Comparison of ENCODE assay signal across 14 cellular contexts in genomic region chr18:629303-630150, GRCh38. TPM values are rescaled to one million over a fixed set of nuclear protein-coding genes. Genes with fewer than 3 reads are reported as not detected.
DNase-seq lines count a peak whose midpoint lies in the region; ATAC-seq, FAIRE-seq and TF ChIP-seq lines count a peak whose summit lies in the region.
"Had no signal": no experiment of that assay in that cellular context is flagged by ENCODE, and none has a peak within 500 bp of the region (broad histone marks: within the 10 kb centered on the region; RNA-seq: fewer than 3 reads in every experiment).

No MANE protein-coding gene starts in this region.

- no peak for TF ChIP-seq RAD21 in HepG2 (CRISPR knock-in tag; IDR thresholded peaks at IDR 0.05)

- no peaks in the 10 kb centered on the region for H3K9me3 ChIP-seq in HepG2 (ENCODE audit: low read length)
- H3K9me3 ChIP-seq in right lobe of liver: no peaks in the 10 kb centered on the region
- H3K9me3 ChIP-seq: psoas muscle had no signal

- TF ChIP-seq CTCF in HepG2 (CRISPR knock-in tag; IDR thresholded peaks at IDR 0.05) (no peak), right lobe of liver (IDR thresholded peaks at IDR 0.05) (no peak), NB4 (IDR thresholded peaks at IDR 0.05; ENCODE audit: low read depth, low read length) (peak; percentile 9), fibroblast of mammary gland (conservative IDR thresholded peaks at IDR 0.05; ENCODE audit: control insufficient read depth, insufficient read depth, low read depth, low read length) (peak; percentile 26)

- no peak overlapping the region for H3K9ac ChIP-seq in HepG2 (ENCODE audit: insufficient read depth, low read depth, low read length)

- 61% methylated on average over 5 of the region's 5 CpGs for WGBS in HepG2 (ENCODE audit: low lambda C conversion rate)
- WGBS in right lobe of liver (ENCODE audit: insufficient coverage, low coverage, low lambda C conversion rate, missing lambda C conversion rate): 72% methylated on average over 4 of the region's 5 CpGs

- H4K20me1 ChIP-seq in HepG2 (ENCODE audit: insufficient read depth, low read length): no peaks in the 10 kb centered on the region

- H3K27ac ChIP-seq in HepG2 (ENCODE audit: extremely low read length, insufficient read depth, low read length) (no peak overlapping the region), right lobe of liver (no peak overlapping the region)
- H3K27ac ChIP-seq: psoas muscle had no signal

- DNase-seq in HepG2 (ENCODE audit: low spot score) (no peak), right lobe of liver (no peak), NB4 (ENCODE audit: low read depth) (peak; percentile 39), fibroblast of mammary gland (ENCODE audit: low read depth) (no peak), SK-N-DZ (ENCODE audit: low spot score) (no peak), KG1 (lab: John Stamatoyannopoulos, UW) (no peak)
- no peak for DNase-seq in stimulated activated naive CD8-positive, alpha-beta T cell treated with anti-CD3 and anti-CD28 coated beads, Interleukin-15, amount 100 ng/mL, for 72 hours
- DNase-seq: activated naive CD4-positive, alpha-beta T cell treated with anti-CD3 and anti-CD28 coated beads, Interleukin-2, amount 10 ng/mL, durations not matched to agents 7 days and 5 days; cerebellar nuclear complex; GF-D8; NCI-H1930; psoas muscle had no signal

- no peaks in the 10 kb centered on the region for H3K79me2 ChIP-seq in HepG2 (ENCODE audit: insufficient read depth, low read length)

- CTCF ChIA-PET in HepG2 (lab: Yijun Ruan, JAX; ENCODE audit: low intra/inter-chr PET ratio, low total read pairs): no interaction called here

- H3K27ac Mint-ChIP-seq in stimulated activated naive CD8-positive, alpha-beta T cell treated with anti-CD3 and anti-CD28 coated beads, Interleukin-15, amount 100 ng/mL, for 72 hours: peak overlapping the region in 1 of 2 donors; percentile 38
- H3K27ac Mint-ChIP-seq: activated naive CD4-positive, alpha-beta T cell treated with anti-CD3 and anti-CD28 coated beads, Interleukin-2, amount 10 ng/mL, durations not matched to agents 7 days and 5 days had no signal

- H3K4me3 Mint-ChIP-seq in stimulated activated naive CD8-positive, alpha-beta T cell treated with anti-CD3 and anti-CD28 coated beads, Interleukin-15, amount 100 ng/mL, for 72 hours: no peak overlapping the region
- H3K4me3 Mint-ChIP-seq: activated naive CD4-positive, alpha-beta T cell treated with anti-CD3 and anti-CD28 coated beads, Interleukin-2, amount 10 ng/mL, durations not matched to agents 7 days and 5 days had no signal

- H3K4me1 ChIP-seq in HepG2 (ENCODE audit: insufficient read depth, low read length) (peaks cover 3% of the 10 kb centered on the region; the same call in 1 of the 2 replicates), right lobe of liver (no peaks in the 10 kb centered on the region)
- H3K4me1 ChIP-seq: psoas muscle had no signal

- H2AFZ ChIP-seq in HepG2 (ENCODE audit: low read length): no peak overlapping the region

- peaks cover 0 to 5% of the 10 kb centered on the region in 2 donors for H3K9me3 Mint-ChIP-seq in stimulated activated naive CD8-positive, alpha-beta T cell treated with anti-CD3 and anti-CD28 coated beads, Interleukin-15, amount 100 ng/mL, for 72 hours
- H3K9me3 Mint-ChIP-seq: activated naive CD4-positive, alpha-beta T cell treated with anti-CD3 and anti-CD28 coated beads, Interleukin-2, amount 10 ng/mL, durations not matched to agents 7 days and 5 days had no signal

- H3K4me2 ChIP-seq in HepG2 (ENCODE audit: low read depth, low read length): no peak overlapping the region

- FAIRE-seq in HepG2 (lab: Jason Lieb, UNC): no peak

- no peaks in the 10 kb centered on the region for H3K27me3 ChIP-seq in HepG2 (ENCODE audit: control insufficient read depth in 1 of 2, insufficient read depth in 2 of 2, low read length in 2 of 2)
- no peaks in the 10 kb centered on the region for H3K27me3 ChIP-seq in right lobe of liver

- no peak for TF ChIP-seq POLR2A in HepG2 (IDR thresholded peaks at IDR 0.05; ENCODE audit: insufficient read depth in 1 of 2, low read depth in 2 of 2, low read length in 2 of 2)
- TF ChIP-seq POLR2A in right lobe of liver (IDR thresholded peaks at IDR 0.05): no peak
- TF ChIP-seq POLR2A in NB4 (IDR thresholded peaks at IDR 0.05; ENCODE audit: extremely low read depth, insufficient read length): no peak

- H3K36me3 ChIP-seq in HepG2 (replicated peaks in 1 of 2; ENCODE audit: control insufficient read depth in 1 of 2, insufficient read depth in 2 of 2, low read length in 2 of 2) (no peaks in the 10 kb centered on the region), right lobe of liver (no peaks in the 10 kb centered on the region)

- ATAC-seq in HepG2: peak; percentile 59; the same call in 2 of the 3 replicates
- ATAC-seq in right lobe of liver: no peak
- ATAC-seq in stimulated activated naive CD8-positive, alpha-beta T cell treated with anti-CD3 and anti-CD28 coated beads, Interleukin-15, amount 100 ng/mL, for 72 hours: peak; percentile 35
- ATAC-seq in HG03039 (IDR thresholded peaks at IDR 0.05; ENCODE audit: unreplicated experiment): no peak
- ATAC-seq: psoas muscle had no signal

- POLR2A ChIA-PET in HepG2 (lab: Yijun Ruan, JAX): no interaction called here

- H3K4me1 Mint-ChIP-seq in stimulated activated naive CD8-positive, alpha-beta T cell treated with anti-CD3 and anti-CD28 coated beads, Interleukin-15, amount 100 ng/mL, for 72 hours: peaks cover 6% of the 10 kb centered on the region
- H3K4me1 Mint-ChIP-seq: activated naive CD4-positive, alpha-beta T cell treated with anti-CD3 and anti-CD28 coated beads, Interleukin-2, amount 10 ng/mL, durations not matched to agents 7 days and 5 days had no signal

- intact Hi-C loops in HepG2 (cut with micrococcal nuclease; ENCODE audit: unreplicated experiment) (loop anchor here (10.0 kb wide), 1 partner anchor 75 kb away; no protein-coding TSS in a partner anchor), right lobe of liver (cut with DNase I) (loop anchor here in 1 of 2 donors (5.0 kb wide), 1 partner anchor 203 kb away; no protein-coding TSS in a partner anchor)

- in situ Hi-C loops in HepG2 (cut with HindIII; ENCODE audit: extremely low pct_ligation_motif_present, low pct_unique_long_range_greater_than_20kb): no loop called here

- H3K4me3 ChIP-seq in HepG2 (replicated peaks in 1 of 3; ENCODE audit: insufficient read depth in 1 of 3, low read depth in 2 of 3, low read length in 3 of 3) (no peak overlapping the region), right lobe of liver (no peak overlapping the region), NB4 (ENCODE audit: low read depth, low read length) (no peak overlapping the region), fibroblast of mammary gland (ENCODE audit: control insufficient read depth, low read depth, low read length) (no peak overlapping the region)
- H3K4me3 ChIP-seq: psoas muscle had no signal

- BruUV-seq in HepG2 (replicated peaks; lab: Mats Ljungman, UMichigan): no TSS peak

- no peaks in the 10 kb centered on the region for H3K27me3 Mint-ChIP-seq in stimulated activated naive CD8-positive, alpha-beta T cell treated with anti-CD3 and anti-CD28 coated beads, Interleukin-15, amount 100 ng/mL, for 72 hours

- TF ChIP-seq EP300 in HepG2 (IDR thresholded peaks at IDR 0.05; ENCODE audit: low read depth in 2 of 2, low read length in 2 of 2) (no peak), HepG2 (CRISPR knock-in tag; IDR thresholded peaks at IDR 0.05; ENCODE audit: borderline replicate concordance) (no peak)

RNA-seq across cellular contexts. Expression of gene TYMS, which starts 27.9 kb away (rescaled TPM):
- total RNA-seq in HepG2 (2016; rRNA removed; fragmentation: Illumina TruSeq; extraction: Trizol): 80.1 and 186 TPM in 2 replicates
- total RNA-seq in HepG2 (2016; cell fraction: cytosol; rRNA removed; fragmentation: Illumina TruSeq; extraction: Trizol; ENCODE audit: low read depth): 27.2 and 31.4 TPM in 2 replicates
- 77.9 and 183 TPM in 2 replicates for total RNA-seq in HepG2 (2016; cell fraction: insoluble cytoplasmic fraction; rRNA removed; fragmentation: Illumina TruSeq; extraction: Trizol)
- total RNA-seq in HepG2 (2016; cell fraction: membrane; rRNA removed; fragmentation: Illumina TruSeq; extraction: Trizol): 91.3 and 92.9 TPM in 2 replicates
- 89.4 and 101 TPM in 2 replicates for total RNA-seq in HepG2 (2016; cell fraction: nucleus; rRNA removed; fragmentation: Illumina TruSeq; extraction: Trizol)
- polyA plus RNA-seq in HepG2 (2011; rRNA removed): 84.9 and 106 TPM in 2 replicates
- polyA plus RNA-seq in HepG2 (2011; cell fraction: cytosol; rRNA removed): 66.6 and 93.1 TPM in 2 replicates
- 30.9 and 37.2 TPM in 2 replicates for polyA plus RNA-seq in HepG2 (2011; cell fraction: nucleus; rRNA removed)
- 69.5 and 111 TPM in 2 replicates for polyA plus RNA-seq in HepG2 (2012)
- polyA plus RNA-seq in HepG2 (2016; cell fraction: cytosol; fragmentation: Illumina TruSeq; extraction: Trizol; ENCODE audit: low read depth): 61.0 and 61.1 TPM in 2 replicates
- polyA plus RNA-seq in HepG2 (2016; cell fraction: insoluble cytoplasmic fraction; fragmentation: Illumina TruSeq; extraction: Trizol; ENCODE audit: low read depth): 396 and 406 TPM in 2 replicates
- 107 and 113 TPM in 2 replicates for polyA plus RNA-seq in HepG2 (2016; cell fraction: membrane; fragmentation: Illumina TruSeq; extraction: Trizol; ENCODE audit: low read depth)
- polyA plus RNA-seq in HepG2 (2016; cell fraction: nucleus; fragmentation: Illumina TruSeq; extraction: Trizol; ENCODE audit: insufficient read depth, low read depth): 245 and 246 TPM in 2 replicates
- polyA minus RNA-seq in HepG2 (2011; rRNA and poly(A)+ RNA removed; ENCODE audit: low replicate concordance): 242 and 518 TPM in 2 replicates
- polyA minus RNA-seq in HepG2 (2011; cell fraction: cytosol; rRNA and poly(A)+ RNA removed): 59.7 and 82.7 TPM in 2 replicates
- polyA minus RNA-seq in HepG2 (2011; cell fraction: nucleus; rRNA and poly(A)+ RNA removed): 20.8 and 28.3 TPM in 2 replicates
- 10 to 100 TPM in 1 of 6 experiments, 1 to 10 TPM in 5; 1.1 to 14.9 (median 4.2) TPM for total RNA-seq in right lobe of liver
- polyA plus RNA-seq in SK-N-DZ (2014; cell fraction: cytosol; rRNA removed): 102 and 120 TPM in 2 replicates
- polyA plus RNA-seq in SK-N-DZ (2014; cell fraction: nucleus; rRNA removed): 79.7 and 194 TPM in 2 replicates

RNA-seq across cellular contexts. Expression of gene CLUL1, which starts 32.7 kb away (rescaled TPM):
- total RNA-seq in HepG2 (2016; rRNA removed; fragmentation: Illumina TruSeq; extraction: Trizol) (not detected in 2 replicates), right lobe of liver (not detected)
- not detected in 2 replicates for total RNA-seq in HepG2 (2016; cell fraction: cytosol; rRNA removed; fragmentation: Illumina TruSeq; extraction: Trizol; ENCODE audit: low read depth)
- total RNA-seq in HepG2 (2016; cell fraction: insoluble cytoplasmic fraction; rRNA removed; fragmentation: Illumina TruSeq; extraction: Trizol): 0.06 TPM in 1 of 2 replicates, not detected in the other
- 0.46 TPM in 1 of 2 replicates, not detected in the other for total RNA-seq in HepG2 (2016; cell fraction: membrane; rRNA removed; fragmentation: Illumina TruSeq; extraction: Trizol)
- not detected in 2 replicates for total RNA-seq in HepG2 (2016; cell fraction: nucleus; rRNA removed; fragmentation: Illumina TruSeq; extraction: Trizol)
- 0.04 and 0.05 TPM in 2 replicates for polyA plus RNA-seq in HepG2 (2011; rRNA removed)
- 0.09 and 0.13 TPM in 2 replicates for polyA plus RNA-seq in HepG2 (2011; cell fraction: cytosol; rRNA removed)
- not detected in 2 replicates for polyA plus RNA-seq in HepG2 (2011; cell fraction: nucleus; rRNA removed)
- 0.13 and 0.16 TPM in 2 replicates for polyA plus RNA-seq in HepG2 (2012)
- polyA plus RNA-seq in HepG2 (2016; cell fraction: cytosol; fragmentation: Illumina TruSeq; extraction: Trizol; ENCODE audit: low read depth): 0.08 and 0.17 TPM in 2 replicates
- polyA plus RNA-seq in HepG2 (2016; cell fraction: insoluble cytoplasmic fraction; fragmentation: Illumina TruSeq; extraction: Trizol; ENCODE audit: low read depth): not detected in 2 replicates
- polyA plus RNA-seq in HepG2 (2016; cell fraction: membrane; fragmentation: Illumina TruSeq; extraction: Trizol; ENCODE audit: low read depth): not detected in 2 replicates
- polyA plus RNA-seq in HepG2 (2016; cell fraction: nucleus; fragmentation: Illumina TruSeq; extraction: Trizol; ENCODE audit: insufficient read depth, low read depth): not detected in 2 replicates
- polyA minus RNA-seq in HepG2 (2011; rRNA and poly(A)+ RNA removed; ENCODE audit: low replicate concordance): not detected in 2 replicates
- not detected in 2 replicates for polyA minus RNA-seq in HepG2 (2011; cell fraction: cytosol; rRNA and poly(A)+ RNA removed)
- 0.64 TPM in 1 of 2 replicates, not detected in the other for polyA minus RNA-seq in HepG2 (2011; cell fraction: nucleus; rRNA and poly(A)+ RNA removed)
- 0.21 TPM in 1 of 2 replicates, not detected in the other for polyA plus RNA-seq in SK-N-DZ (2014; cell fraction: cytosol; rRNA removed)
- not detected in 2 replicates for polyA plus RNA-seq in SK-N-DZ (2014; cell fraction: nucleus; rRNA removed)
- total RNA-seq: mononuclear cell, psoas muscle had no signal
- polyA plus RNA-seq: psoas muscle had no signal

RNA-seq across cellular contexts. Expression of gene CETN1, which starts 49.3 kb away (rescaled TPM):
- total RNA-seq in HepG2 (2016; rRNA removed; fragmentation: Illumina TruSeq; extraction: Trizol): not detected in 2 replicates
- not detected in 2 replicates for total RNA-seq in HepG2 (2016; cell fraction: cytosol; rRNA removed; fragmentation: Illumina TruSeq; extraction: Trizol; ENCODE audit: low read depth)
- total RNA-seq in HepG2 (2016; cell fraction: insoluble cytoplasmic fraction; rRNA removed; fragmentation: Illumina TruSeq; extraction: Trizol): not detected in 2 replicates
- not detected in 2 replicates for total RNA-seq in HepG2 (2016; cell fraction: membrane; rRNA removed; fragmentation: Illumina TruSeq; extraction: Trizol)
- total RNA-seq in HepG2 (2016; cell fraction: nucleus; rRNA removed; fragmentation: Illumina TruSeq; extraction: Trizol): not detected in 2 replicates
- not detected in 2 replicates for polyA plus RNA-seq in HepG2 (2011; rRNA removed)
- not detected in 2 replicates for polyA plus RNA-seq in HepG2 (2011; cell fraction: cytosol; rRNA removed)
- polyA plus RNA-seq in HepG2 (2011; cell fraction: nucleus; rRNA removed): not detected in 2 replicates
- not detected in 2 replicates for polyA plus RNA-seq in HepG2 (2012)
- polyA plus RNA-seq in HepG2 (2016; cell fraction: cytosol; fragmentation: Illumina TruSeq; extraction: Trizol; ENCODE audit: low read depth): not detected in 2 replicates
- not detected in 2 replicates for polyA plus RNA-seq in HepG2 (2016; cell fraction: insoluble cytoplasmic fraction; fragmentation: Illumina TruSeq; extraction: Trizol; ENCODE audit: low read depth)
- not detected in 2 replicates for polyA plus RNA-seq in HepG2 (2016; cell fraction: membrane; fragmentation: Illumina TruSeq; extraction: Trizol; ENCODE audit: low read depth)
- polyA plus RNA-seq in HepG2 (2016; cell fraction: nucleus; fragmentation: Illumina TruSeq; extraction: Trizol; ENCODE audit: insufficient read depth, low read depth): not detected in 2 replicates
- not detected in 2 replicates for polyA minus RNA-seq in HepG2 (2011; rRNA and poly(A)+ RNA removed; ENCODE audit: low replicate concordance)
- not detected in 2 replicates for polyA minus RNA-seq in HepG2 (2011; cell fraction: cytosol; rRNA and poly(A)+ RNA removed)
- polyA minus RNA-seq in HepG2 (2011; cell fraction: nucleus; rRNA and poly(A)+ RNA removed): not detected in 2 replicates
- not detected for total RNA-seq in right lobe of liver
- not detected in 2 replicates for polyA plus RNA-seq in SK-N-DZ (2014; cell fraction: cytosol; rRNA removed)
- polyA plus RNA-seq in SK-N-DZ (2014; cell fraction: nucleus; rRNA removed): not detected in 2 replicates
- total RNA-seq: psoas muscle had no signal
- polyA plus RNA-seq: psoas muscle had no signal

Comparison
In these comparisons a context has a peak if more than half of its experiments do, and no peak if none do; other contexts are left out.
1. ATAC-seq: peak in HepG2 (single experiment) and stimulated activated naive CD8-positive, alpha-beta T cell treated with anti-CD3 and anti-CD28 coated beads, Interleukin-15, amount 100 ng/mL, for 72 hours (single experiment); none in right lobe of liver (0 of 4) and HG03039 (single experiment).
2. CTCF ChIP-seq: peak in NB4 (single experiment) and fibroblast of mammary gland (single experiment); none in HepG2 (single experiment) and right lobe of liver (0 of 4).